ENCODE assay signal across 17 cellular contexts in genomic region chr2:6011871-6012380, GRCh38.
"Had no signal": no experiment of that assay in that cellular context is flagged by ENCODE, and none has a peak within 500 bp of the region (broad histone marks: within the 10 kb centered on the region; RNA-seq: fewer than 3 reads in every experiment).

No MANE protein-coding gene starts in this region.

- H3K9me3 ChIP-seq: body of pancreas, mucosa of descending colon, ovary, testis had no signal

- DNase-seq: activated CD4-positive, alpha-beta T cell treated with anti-CD3 and anti-CD28 coated beads, Interleukin-2, amount 50 U/mL, for 4 hours; activated CD4-positive, CD25-positive, alpha-beta regulatory T cell treated with anti-CD3 and anti-CD28 coated beads, Interleukin-2, amount 50 U/mL, for 72 hours; activated T-cell treated with anti-CD3 and anti-CD28 coated beads, Interleukin-2, amount 50 U/mL, for 1 hour; amniotic stem cell; body of pancreas; central memory CD4-positive, alpha-beta T cell; endodermal cell; mammary epithelial cell; mucosa of descending colon; ovary; stimulated activated CD4-positive, alpha-beta T cell treated with anti-CD3 and anti-CD28 coated beads, Interleukin-15, amount 100 ng/mL, for 24 hours; stimulated activated CD4-positive, alpha-beta T cell treated with anti-CD3 and anti-CD28 coated beads, Interleukin-4, amount 100 ng/mL, for 4 hours; stimulated activated naive CD8-positive, alpha-beta T cell treated with anti-CD3 and anti-CD28 coated beads, Interleukin-15, amount 100 ng/mL, for 72 hours; testis had no signal

- H3K27me3 Mint-ChIP-seq: activated naive CD4-positive, alpha-beta T cell treated with anti-CD3 and anti-CD28 coated beads, Interleukin-2, amount 50 U/mL, for 24 hours; dendritic cell treated with granulocyte-macrophage colony-stimulating factor and Interleukin-4, amounts not matched to agents 40 ng/mL and 50 ng/mL, for 4 days; natural killer cell treated with Interleukin-12 subunit alpha and Interleukin-12 subunit beta and Interleukin-15 and Interleukin-18, amount 100 ng/mL, for 72 hours; stimulated activated naive CD8-positive, alpha-beta T cell treated with anti-CD3 and anti-CD28 coated beads, Interleukin-15, amount 100 ng/mL, for 72 hours had no signal

- H3K9me3 Mint-ChIP-seq: activated naive CD4-positive, alpha-beta T cell treated with anti-CD3 and anti-CD28 coated beads, Interleukin-2, amount 50 U/mL, for 24 hours; endodermal cell had no signal

- H3K27ac ChIP-seq: body of pancreas, ovary, testis had no signal

- ATAC-seq: body of pancreas; mucosa of descending colon; natural killer cell treated with Interleukin-12 subunit alpha and Interleukin-12 subunit beta and Interleukin-15 and Interleukin-18, amount 100 ng/mL, for 72 hours; stimulated activated naive CD8-positive, alpha-beta T cell treated with anti-CD3 and anti-CD28 coated beads, Interleukin-15, amount 100 ng/mL, for 72 hours had no signal

- H3K4me1 ChIP-seq: body of pancreas, testis had no signal

- H3K27me3 ChIP-seq: body of pancreas, ovary, testis had no signal

- H3K36me3 ChIP-seq: ovary had no signal

- H3K36me3 Mint-ChIP-seq: activated naive CD4-positive, alpha-beta T cell treated with anti-CD3 and anti-CD28 coated beads, Interleukin-2, amount 50 U/mL, for 24 hours; natural killer cell treated with Interleukin-12 subunit alpha and Interleukin-12 subunit beta and Interleukin-15 and Interleukin-18, amount 100 ng/mL, for 72 hours had no signal

- H3K4me3 Mint-ChIP-seq: activated naive CD4-positive, alpha-beta T cell treated with anti-CD3 and anti-CD28 coated beads, Interleukin-2, amount 50 U/mL, for 24 hours; dendritic cell treated with granulocyte-macrophage colony-stimulating factor and Interleukin-4, amounts not matched to agents 40 ng/mL and 50 ng/mL, for 4 days; endodermal cell; natural killer cell treated with Interleukin-12 subunit alpha and Interleukin-12 subunit beta and Interleukin-15 and Interleukin-18, amount 100 ng/mL, for 72 hours; stimulated activated naive CD8-positive, alpha-beta T cell treated with anti-CD3 and anti-CD28 coated beads, Interleukin-15, amount 100 ng/mL, for 72 hours had no signal

- H3K27ac Mint-ChIP-seq: activated naive CD4-positive, alpha-beta T cell treated with anti-CD3 and anti-CD28 coated beads, Interleukin-2, amount 50 U/mL, for 24 hours; dendritic cell treated with granulocyte-macrophage colony-stimulating factor and Interleukin-4, amounts not matched to agents 40 ng/mL and 50 ng/mL, for 4 days; endodermal cell; natural killer cell treated with Interleukin-12 subunit alpha and Interleukin-12 subunit beta and Interleukin-15 and Interleukin-18, amount 100 ng/mL, for 72 hours; stimulated activated naive CD8-positive, alpha-beta T cell treated with anti-CD3 and anti-CD28 coated beads, Interleukin-15, amount 100 ng/mL, for 72 hours had no signal

- H3K4me1 Mint-ChIP-seq: activated naive CD4-positive, alpha-beta T cell treated with anti-CD3 and anti-CD28 coated beads, Interleukin-2, amount 50 U/mL, for 24 hours; endodermal cell; stimulated activated naive CD8-positive, alpha-beta T cell treated with anti-CD3 and anti-CD28 coated beads, Interleukin-15, amount 100 ng/mL, for 72 hours had no signal

- H3K4me3 ChIP-seq: body of pancreas, mucosa of descending colon, ovary, testis had no signal
